ENCODE assay signal across 8 cellular contexts in genomic region chr1:2199042-2199810, GRCh38. TPM values are rescaled to one million over a fixed set of nuclear protein-coding genes. Genes with fewer than 3 reads are reported as not detected.
DNase-seq lines count a peak whose midpoint lies in the region; ATAC-seq and TF ChIP-seq lines count a peak whose summit lies in the region.

No MANE protein-coding gene starts in this region.

- H3K27me3 Mint-ChIP-seq in endodermal cell (ENCODE audit: insufficient read depth), result no peaks in the 10 kb centered on the region

- H2BK15ac ChIP-seq in mesenchymal stem cell (ENCODE audit: low read depth, poor library complexity, severe bottlenecking), result peak overlapping the region; percentile 90

- no peaks in the 10 kb centered on the region for H3K9me3 Mint-ChIP-seq in endodermal cell

- no peak overlapping the region for H2BK5ac ChIP-seq in mesenchymal stem cell (ENCODE audit: low read depth, low read length, poor library complexity, severe bottlenecking)

- peak overlapping the region; percentile 95 for H4K8ac ChIP-seq in mesenchymal stem cell (ENCODE audit: low read length)

- H3K18ac ChIP-seq in mesenchymal stem cell (ENCODE audit: low read depth in 1 of 2, low read length in 2 of 2), result peak overlapping the region; percentile 50 to 81

- H2AK5ac ChIP-seq in mesenchymal stem cell (ENCODE audit: low read length, severe bottlenecking), result no peak overlapping the region

- ATAC-seq in GM21367 (IDR thresholded peaks at IDR 0.05; ENCODE audit: unreplicated experiment), result peak; percentile 37

- peak overlapping the region; percentile 48 for H2AFZ ChIP-seq in mesenchymal stem cell (ENCODE audit: low read depth, low read length)

- no peak overlapping the region for H3K23ac ChIP-seq in mesenchymal stem cell (ENCODE audit: low read length in 2 of 2)

- peak overlapping the region; percentile 10 for H3K4me2 ChIP-seq in mesenchymal stem cell (ENCODE audit: low read length, poor library complexity, severe bottlenecking)

- H3K4me1 Mint-ChIP-seq in endodermal cell, result peaks cover 5% of the 10 kb centered on the region

- TF ChIP-seq CTCF in endodermal cell (conservative IDR thresholded peaks at IDR 0.05), result peak; percentile 28

- WGBS in endodermal cell (ENCODE audit: insufficient coverage in 1 of 2, insufficient read length in 1 of 2), 2 experiments, result 50 to 54% methylated on average over 13 to 24 of the region's 24 CpGs
- WGBS in mesenchymal stem cell, result 32% methylated on average over 24 of the region's 24 CpGs

- H3K27me3 ChIP-seq in endodermal cell (ENCODE audit: control insufficient read depth, insufficient read depth, low read length, poor library complexity, severe bottlenecking) (no peaks in the 10 kb centered on the region), mesenchymal stem cell (ENCODE audit: control insufficient read depth in 1 of 2, insufficient read depth in 1 of 2, low read length in 2 of 2) (no peaks in the 10 kb centered on the region)

- H3K4me1 ChIP-seq in endodermal cell (ENCODE audit: control insufficient read depth, insufficient read depth, low read length), result no peaks in the 10 kb centered on the region
- peaks cover 24% of the 10 kb centered on the region for H3K4me1 ChIP-seq in mesenchymal stem cell (ENCODE audit: control insufficient read depth, insufficient read depth, low read depth, low read length)

- peak overlapping the region; percentile 58 for H3K4me3 Mint-ChIP-seq in endodermal cell

- peak overlapping the region; percentile 91 for H3K27ac Mint-ChIP-seq in endodermal cell

- H2BK120ac ChIP-seq in mesenchymal stem cell (ENCODE audit: low read depth, low read length), result no peak overlapping the region

- H3K36me3 ChIP-seq in endodermal cell (ENCODE audit: control insufficient read depth, insufficient read depth, low read length) (no peaks in the 10 kb centered on the region), mesenchymal stem cell (ENCODE audit: control insufficient read depth in 1 of 2, insufficient read depth in 2 of 2, low read depth in 1 of 2, low read length in 2 of 2) (no peaks in the 10 kb centered on the region)

- peak overlapping the region in 1 of 2 experiments; percentile 58 for H3K14ac ChIP-seq in mesenchymal stem cell (ENCODE audit: low read length in 2 of 2)

- H3K36me3 Mint-ChIP-seq in endodermal cell (ENCODE audit: low read depth), result no peaks in the 10 kb centered on the region

- peaks cover 2% of the 10 kb centered on the region for H3K79me1 ChIP-seq in mesenchymal stem cell (replicated peaks; ENCODE audit: low read length, poor library complexity, severe bottlenecking)

- H4K91ac ChIP-seq in mesenchymal stem cell (ENCODE audit: low read length), result peak overlapping the region; percentile 97

- H2BK12ac ChIP-seq in mesenchymal stem cell (ENCODE audit: low read length in 2 of 2), result peak overlapping the region; percentile 73 to 90

- H3K4me3 ChIP-seq in endodermal cell (ENCODE audit: low read length), result peak overlapping the region; percentile 78
- peak overlapping the region in 1 of 2 experiments; percentile 82 for H3K4me3 ChIP-seq in mesenchymal stem cell (ENCODE audit: insufficient read depth in 1 of 2, low read depth in 1 of 2, low read length in 2 of 2)

- H3K9me3 ChIP-seq in endodermal cell (ENCODE audit: control insufficient read depth, low read length) (no peaks in the 10 kb centered on the region), mesenchymal stem cell (ENCODE audit: control insufficient read depth, low read length) (no peaks in the 10 kb centered on the region)

- peak overlapping the region; percentile 68 to 86 for H3K4ac ChIP-seq in mesenchymal stem cell (ENCODE audit: low read depth in 1 of 2, low read length in 2 of 2)

- H3K9ac ChIP-seq in endodermal cell (ENCODE audit: extremely low read depth, low read length, poor library complexity, severe bottlenecking) (no peak overlapping the region), mesenchymal stem cell (ENCODE audit: low read length) (peak overlapping the region; percentile 84)

- H3K27ac ChIP-seq in endodermal cell (ENCODE audit: low read depth, low read length) (no peak overlapping the region), mesenchymal stem cell (ENCODE audit: low read length, poor library complexity, severe bottlenecking) (no peak overlapping the region)

- DNase-seq in AG08396 (ENCODE audit: low spot score) (peak; percentile 94), NCI-H510A treated with DMSO at 0.1 percent for 48 hours (lab: John Stamatoyannopoulos, UW) (peak; percentile 90), endodermal cell (peak; percentile 93), mesenchymal stem cell (peak; percentile 94), GF-D8 (lab: John Stamatoyannopoulos, UW) (no peak)
- DNase-seq in activated CD8-positive, alpha-beta memory T cell treated with anti-CD3 and anti-CD28 coated beads, Interleukin-2, amount 50 U/mL, for 1 hour (ENCODE audit: extremely low read depth), result peak; percentile 41
- peak; percentile 69 for DNase-seq in stimulated activated CD8-positive, alpha-beta memory T cell treated with anti-CD3 and anti-CD28 coated beads, Interleukin-12 subunit alpha, Interleukin-12 subunit beta, amount 100 ng/mL, for 4 hours (ENCODE audit: low read depth)

RNA-seq across cellular contexts. Expression of gene FAAP20, which starts 4.7 kb away (rescaled TPM):
- 100 to 1,000 TPM; 126 to 154 TPM for total RNA-seq in endodermal cell
- polyA plus RNA-seq in endodermal cell (2013, experiment 1 of 2), result 91.8 TPM
- 88.9 TPM for polyA plus RNA-seq in endodermal cell (2013, experiment 2 of 2)
- polyA plus RNA-seq in mesenchymal stem cell (2013, experiment 1 of 2), result 84.5 TPM
- polyA plus RNA-seq in mesenchymal stem cell (2013, experiment 2 of 2), result 86.1 TPM

RNA-seq across cellular contexts. Expression of gene SKI, which starts 28.9 kb away (rescaled TPM):
- 10 to 100 TPM; 65.4 to 79.2 TPM for total RNA-seq in endodermal cell
- polyA plus RNA-seq in endodermal cell (2013, experiment 1 of 2), result 39.9 TPM
- polyA plus RNA-seq in endodermal cell (2013, experiment 2 of 2), result 37.7 TPM
- 43.3 TPM for polyA plus RNA-seq in mesenchymal stem cell (2013, experiment 1 of 2)
- polyA plus RNA-seq in mesenchymal stem cell (2013, experiment 2 of 2), result 44.2 TPM
